In genomic region chr14:40463886-40464285, GRCh38 we compare ENCODE assay signal across 35 cellular contexts.
DNase-seq lines count a peak whose midpoint lies in the region; ATAC-seq, FAIRE-seq and TF ChIP-seq lines count a peak whose summit lies in the region.
"Had no signal": no experiment of that assay in that cellular context is flagged by ENCODE, and none has a peak within 500 bp of the region (broad histone marks: within the 10 kb centered on the region; RNA-seq: fewer than 3 reads in every experiment).

No MANE protein-coding gene starts in this region.

- FAIRE-seq in kidney (lab: Jason Lieb, UNC), result no peak
- FAIRE-seq: A204.1, A549, D721Med had no signal

- peaks cover 5% of the 10 kb centered on the region; the same call in 1 of the 2 replicates for H3K9me2 ChIP-seq in GM23338 (ENCODE audit: insufficient read depth)

- 90 to 94% methylated on average over 3 to 6 of the region's 6 CpGs for WGBS in endodermal cell (ENCODE audit: insufficient coverage in 1 of 2, insufficient read length in 1 of 2), 2 experiments

- H3K79me2 ChIP-seq in GM23338 (replicated peaks; ENCODE audit: insufficient read depth), result no peaks in the 10 kb centered on the region

- no peak overlapping the region for H3K4me2 ChIP-seq in GM23338
- H3K4me2 ChIP-seq: A549; BLaER1; BLaER1 treated with 17β-estradiol and CSF1 and Interleukin-3, amounts not matched to agents 10 nM and 100 nM had no signal

- DNase-seq in GM23338 (ENCODE audit: low spot score), result no peak
- DNase-seq in endodermal cell, result no peak
- DNase-seq in kidney, result peak; percentile 29
- DNase-seq in NCI-H1092 (lab: John Stamatoyannopoulos, UW), result no peak
- DNase-seq: 8988T; ACHN; AML-193; BE2C; C1 segment of cervical spinal cord; Caco-2; Calu3; CD4-positive, alpha-beta memory T cell; CD4-positive, alpha-beta T cell; CD4-positive, CD25-positive, alpha-beta regulatory T cell; CD8-positive, alpha-beta memory T cell; CD8-positive, alpha-beta T cell; COR-L47; DMS 273 treated with DMSO at 0.1 percent for 48 hours; DMS153; DMS53; DMS79; DMS79 treated with DMSO at 0.1 percent for 48 hours; DND-41; EL had no signal

- H4K20me1 ChIP-seq in GM23338 (replicated peaks; ENCODE audit: insufficient read depth), result no peaks in the 10 kb centered on the region
- H4K20me1 ChIP-seq: BLaER1; BLaER1 treated with 17β-estradiol and CSF1 and Interleukin-3, amounts not matched to agents 10 nM and 100 nM had no signal

- H3K9me3 ChIP-seq in endodermal cell (ENCODE audit: control insufficient read depth, low read length) (peaks cover 42% of the 10 kb centered on the region), kidney (ENCODE audit: control insufficient read depth in 1 of 2, low read length in 2 of 2) (peaks cover 0 to 2% of the 10 kb centered on the region in 2 donors)
- H3K9me3 ChIP-seq: A549, BE2C, Caco-2 had no signal

- no peaks in the 10 kb centered on the region for H3F3A ChIP-seq in GM23338 (replicated peaks; ENCODE audit: low read depth)

- H3K4me3 Mint-ChIP-seq in GM23338 (no peak overlapping the region), endodermal cell (no peak overlapping the region)
- H3K4me3 Mint-ChIP-seq: B cell; CD14-positive monocyte; CD4-positive, alpha-beta memory T cell; CD4-positive, alpha-beta T cell; CD8-positive, alpha-beta memory T cell; CD8-positive, alpha-beta T cell had no signal

- H3K27ac Mint-ChIP-seq in GM23338 (no peak overlapping the region), endodermal cell (no peak overlapping the region)
- H3K27ac Mint-ChIP-seq: B cell; CD14-positive monocyte; CD4-positive, alpha-beta memory T cell; CD4-positive, alpha-beta T cell; CD4-positive, CD25-positive, alpha-beta regulatory T cell; CD8-positive, alpha-beta memory T cell; CD8-positive, alpha-beta T cell had no signal

- no peak for ATAC-seq in GM23338
- no peak for ATAC-seq in HG02885 (IDR thresholded peaks at IDR 0.05; ENCODE audit: poor library complexity, unreplicated experiment)
- no peak for ATAC-seq in GM19463 (IDR thresholded peaks at IDR 0.05; ENCODE audit: unreplicated experiment)
- ATAC-seq: A549; CD8-positive, alpha-beta T cell had no signal

- no peak overlapping the region for H3K4me3 ChIP-seq in GM23338
- H3K4me3 ChIP-seq in endodermal cell (ENCODE audit: low read length), result peak overlapping the region; percentile 16
- no peak overlapping the region for H3K4me3 ChIP-seq in kidney (ENCODE audit: low read length in 2 of 2)
- H3K4me3 ChIP-seq: A549; BLaER1; BLaER1 treated with 17β-estradiol and CSF1 and Interleukin-3, amounts not matched to agents 10 nM and 100 nM had no signal

- H3K27me3 ChIP-seq in GM23338 (ENCODE audit: insufficient read depth) (no peaks in the 10 kb centered on the region), endodermal cell (ENCODE audit: control insufficient read depth, insufficient read depth, low read length, poor library complexity, severe bottlenecking) (no peaks in the 10 kb centered on the region)
- H3K27me3 ChIP-seq: BE2C; BLaER1; BLaER1 treated with 17β-estradiol and CSF1 and Interleukin-3, amounts not matched to agents 10 nM and 100 nM had no signal

- peaks cover 5% of the 10 kb centered on the region; the same call in 1 of the 3 replicates for H3K4me1 Mint-ChIP-seq in GM23338
- peaks cover 6% of the 10 kb centered on the region for H3K4me1 Mint-ChIP-seq in endodermal cell
- H3K4me1 Mint-ChIP-seq: B cell; CD14-positive monocyte; CD4-positive, alpha-beta memory T cell; CD4-positive, CD25-positive, alpha-beta regulatory T cell; CD8-positive, alpha-beta memory T cell had no signal

- H3K9ac ChIP-seq in endodermal cell (ENCODE audit: extremely low read depth, low read length, poor library complexity, severe bottlenecking) (no peak overlapping the region), kidney (ENCODE audit: low read length in 2 of 2) (no peak overlapping the region)
- H3K9ac ChIP-seq: BLaER1; BLaER1 treated with 17β-estradiol and CSF1 and Interleukin-3, amounts not matched to agents 10 nM and 100 nM had no signal

- no peaks in the 10 kb centered on the region for H3K4me1 ChIP-seq in GM23338 (ENCODE audit: insufficient read depth)
- H3K4me1 ChIP-seq in endodermal cell (ENCODE audit: control insufficient read depth, insufficient read depth, low read length), result no peaks in the 10 kb centered on the region
- no peaks in the 10 kb centered on the region for H3K4me1 ChIP-seq in kidney (ENCODE audit: control insufficient read depth in 1 of 2, insufficient read depth in 1 of 2, low read depth in 1 of 2, low read length in 2 of 2)
- H3K4me1 ChIP-seq: A549; BE2C; BLaER1; BLaER1 treated with 17β-estradiol and CSF1 and Interleukin-3, amounts not matched to agents 10 nM and 100 nM; Caco-2 had no signal

- H3K27ac ChIP-seq in GM23338 (ENCODE audit: low read depth), result no peak overlapping the region
- no peak overlapping the region for H3K27ac ChIP-seq in endodermal cell (ENCODE audit: low read depth, low read length)
- no peak overlapping the region for H3K27ac ChIP-seq in kidney (ENCODE audit: low read depth in 2 of 2, low read length in 2 of 2)
- H3K27ac ChIP-seq: 22Rv1; A549; BLaER1; BLaER1 treated with 17β-estradiol and CSF1 and Interleukin-3, amounts not matched to agents 10 nM and 100 nM; C4-2B had no signal

- TF ChIP-seq CTCF in GM23338 (conservative IDR thresholded peaks at IDR 0.05; ENCODE audit: low read depth in 2 of 2) (no peak), endodermal cell (conservative IDR thresholded peaks at IDR 0.05) (no peak), kidney (IDR thresholded peaks at IDR 0.05; ENCODE audit: borderline replicate concordance, extremely low read depth, insufficient read depth) (no peak)

- H3K36me3 ChIP-seq in GM23338 (ENCODE audit: insufficient read depth), result peaks cover 10% of the 10 kb centered on the region
- no peaks in the 10 kb centered on the region for H3K36me3 ChIP-seq in endodermal cell (ENCODE audit: control insufficient read depth, insufficient read depth, low read length)
- H3K36me3 ChIP-seq in kidney (ENCODE audit: control insufficient read depth in 1 of 2, insufficient read depth in 2 of 2, low read length in 2 of 2), result no peaks in the 10 kb centered on the region
- H3K36me3 ChIP-seq: BE2C; BLaER1; BLaER1 treated with 17β-estradiol and CSF1 and Interleukin-3, amounts not matched to agents 10 nM and 100 nM had no signal

- H3K27me3 Mint-ChIP-seq in GM23338 (ENCODE audit: insufficient read depth, low read depth, poor library complexity), result peaks cover 4% of the 10 kb centered on the region
- H3K27me3 Mint-ChIP-seq in endodermal cell (ENCODE audit: insufficient read depth), result peaks cover 2% of the 10 kb centered on the region
- H3K27me3 Mint-ChIP-seq: B cell; CD4-positive, alpha-beta memory T cell; CD4-positive, alpha-beta T cell; CD4-positive, CD25-positive, alpha-beta regulatory T cell had no signal

- 0 out of 2 replicates have a peak overlapping the region, but pooled peaks have one; percentile 9 for H2AFZ ChIP-seq in GM23338

- peaks cover 33% of the 10 kb centered on the region for H3K36me3 Mint-ChIP-seq in GM23338 (ENCODE audit: low read depth)
- H3K36me3 Mint-ChIP-seq in endodermal cell (ENCODE audit: low read depth), result peaks cover 2% of the 10 kb centered on the region
- H3K36me3 Mint-ChIP-seq: CD14-positive monocyte; CD4-positive, alpha-beta memory T cell; CD4-positive, CD25-positive, alpha-beta regulatory T cell; CD8-positive, alpha-beta memory T cell; CD8-positive, alpha-beta T cell had no signal

- intact Hi-C loops in kidney (cut with DNase I), result no loop called here

- H3K9me3 Mint-ChIP-seq in GM23338 (peaks cover 45% of the 10 kb centered on the region), endodermal cell (peaks cover 34% of the 10 kb centered on the region)

TF ChIP-seq in GM23338, 12 proteins besides CTCF, POLR2A, EP300 and RAD21 (continues in another document):
- no peak for TF ChIP-seq REST (IDR thresholded peaks at IDR 0.05; ENCODE audit: unreplicated experiment)
